ENCODE assay signal across 10 cellular contexts in the genomic region with DNA sequence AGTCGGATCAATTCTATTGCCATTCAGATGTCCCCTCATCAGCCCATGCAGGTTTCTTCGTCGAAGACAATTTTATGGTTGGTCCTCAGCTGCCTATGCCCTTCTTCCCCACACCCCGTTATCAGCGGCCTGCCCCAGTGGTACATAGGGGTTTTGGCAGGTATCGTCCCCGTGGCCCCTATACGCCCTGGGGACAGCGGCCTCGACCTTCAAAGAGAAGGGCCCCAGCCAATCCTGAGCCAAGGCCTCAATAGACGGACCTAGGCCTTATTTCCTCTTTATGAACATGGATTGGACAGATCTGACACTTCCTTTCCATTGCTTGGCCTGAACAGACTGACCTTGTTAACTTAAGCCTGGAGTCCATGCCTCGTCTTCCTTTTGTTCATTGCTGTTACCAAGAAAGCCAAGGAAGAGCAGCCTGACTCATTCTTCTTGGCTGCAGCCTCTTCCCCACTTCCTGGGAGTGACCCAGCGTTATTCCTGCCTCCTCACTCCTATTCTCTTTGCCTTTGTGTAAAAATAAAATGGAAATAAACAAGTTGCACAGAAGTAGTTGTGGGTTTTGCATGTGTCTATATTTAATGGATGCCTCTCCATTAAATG.
DNase-seq lines count a peak whose midpoint lies in the region; ATAC-seq and TF ChIP-seq lines count a peak whose summit lies in the region.
"Had no signal": no experiment of that assay in that cellular context is flagged by ENCODE, and none has a peak within 500 bp of the region (broad histone marks: within the 10 kb centered on the region; RNA-seq: fewer than 3 reads in every experiment).

No MANE protein-coding gene starts in this region.

- DNase-seq in EL (peak; percentile 84), PC-3 (peak; percentile 91), endodermal cell (no peak), D341Med (ENCODE audit: low spot score) (no peak)
- DNase-seq in naive thymus-derived CD4-positive, alpha-beta T cell: no peak
- DNase-seq: activated CD8-positive, alpha-beta memory T cell treated with anti-CD3 and anti-CD28 coated beads for 24 hours had no signal

- H3K4me1 ChIP-seq in PC-3 (ENCODE audit: insufficient read depth, low read length): peaks cover 23% of the 10 kb centered on the region
- H3K4me1 ChIP-seq in endodermal cell (ENCODE audit: control insufficient read depth, insufficient read depth, low read length): peaks cover 4% of the 10 kb centered on the region
- H3K4me1 ChIP-seq in naive thymus-derived CD4-positive, alpha-beta T cell (ENCODE audit: control insufficient read depth in 2 of 2, insufficient read depth in 2 of 2, low read length in 2 of 2): peaks cover 16 to 32% of the 10 kb centered on the region in 2 donors

- H2AFZ ChIP-seq in PC-3 (ENCODE audit: low read length): no peak overlapping the region
- H2AFZ ChIP-seq: GM23338 had no signal

- H3K27ac ChIP-seq in PC-3 (ENCODE audit: low read length) (peak overlapping the region; percentile 84), endodermal cell (ENCODE audit: low read depth, low read length) (no peak overlapping the region)
- no peak overlapping the region for H3K27ac ChIP-seq in naive thymus-derived CD4-positive, alpha-beta T cell (ENCODE audit: low read depth, low read length)
- H3K27ac ChIP-seq: KMS-11 had no signal

- 95 to 100% methylated on average over 10 to 12 of the region's 13 CpGs for WGBS in endodermal cell (ENCODE audit: insufficient coverage in 1 of 2, insufficient read length in 1 of 2), 2 experiments

- peak overlapping the region; percentile 48 for H3K27ac Mint-ChIP-seq in endodermal cell
- peak overlapping the region; percentile 28 to 82 (median 53) for H3K27ac Mint-ChIP-seq in naive thymus-derived CD4-positive, alpha-beta T cell
- H3K27ac Mint-ChIP-seq: GM23338 had no signal

- no peaks in the 10 kb centered on the region for H3K36me3 ChIP-seq in PC-3 (ENCODE audit: low read depth, low read length)
- H3K36me3 ChIP-seq in endodermal cell (ENCODE audit: control insufficient read depth, insufficient read depth, low read length): no peaks in the 10 kb centered on the region
- peaks cover under 1 to 50% (median 15%) of the 10 kb centered on the region in 3 experiments for H3K36me3 ChIP-seq in naive thymus-derived CD4-positive, alpha-beta T cell (ENCODE audit: control insufficient read depth in 2 of 3, insufficient read depth in 3 of 3, low read length in 3 of 3)

- intact Hi-C loops in PC-3 (cut with micrococcal nuclease): loop anchor here (5.0 kb wide), 1 partner anchor 36 kb away; no protein-coding TSS in a partner anchor
- intact Hi-C loops in naive thymus-derived CD4-positive, alpha-beta T cell (cut with micrococcal nuclease): no loop called here

- TSS peak; percentile 64 for BruUV-seq in PC-3 (replicated peaks; lab: Mats Ljungman, UMichigan)

- peaks cover 28% of the 10 kb centered on the region for H3K4me1 Mint-ChIP-seq in endodermal cell
- peaks cover 37 to 76% (median 61%) of the 10 kb centered on the region in 7 donors for H3K4me1 Mint-ChIP-seq in naive thymus-derived CD4-positive, alpha-beta T cell

- H3K9me3 Mint-ChIP-seq in endodermal cell: peaks cover 5% of the 10 kb centered on the region
- H3K9me3 Mint-ChIP-seq in naive thymus-derived CD4-positive, alpha-beta T cell: peaks cover 0 to 22% (median 9%) of the 10 kb centered on the region in 11 donors

- CTCF ChIA-PET in PC-3 (lab: Charles Lee): no interaction called here
- CTCF ChIA-PET in naive thymus-derived CD4-positive, alpha-beta T cell (lab: Charles Lee): interaction anchor here (1.2 kb wide), 1 partner anchor 160 kb away, joined by 3 read pairs; no protein-coding TSS in a partner anchor

- peak overlapping the region; percentile 61 for H3K4me2 ChIP-seq in PC-3 (ENCODE audit: low read length)
- H3K4me2 ChIP-seq: GM23338, KMS-11 had no signal

- H3K9ac ChIP-seq in PC-3 (ENCODE audit: low read length) (peak overlapping the region; percentile 43; the same call in 1 of the 2 replicates), endodermal cell (ENCODE audit: extremely low read depth, low read length, poor library complexity, severe bottlenecking) (no peak overlapping the region)
- H3K9ac ChIP-seq: KMS-11 had no signal

- no peaks in the 10 kb centered on the region for H3K79me2 ChIP-seq in PC-3 (ENCODE audit: low read length)

- no peaks in the 10 kb centered on the region for H3K9me2 ChIP-seq in PC-3 (replicated peaks; ENCODE audit: low read length)

- POLR2A ChIA-PET in PC-3 (lab: Charles Lee; ENCODE audit: unreplicated experiment): no interaction called here
- POLR2A ChIA-PET in naive thymus-derived CD4-positive, alpha-beta T cell (lab: Charles Lee): no interaction called here

- peak; percentile 98 for ATAC-seq in PC-3
- no peak for ATAC-seq in naive thymus-derived CD4-positive, alpha-beta T cell
- no peak for ATAC-seq in HG02798 (IDR thresholded peaks at IDR 0.05; ENCODE audit: poor library complexity, unreplicated experiment)
- no peak for ATAC-seq in HG03457 (IDR thresholded peaks at IDR 0.05; ENCODE audit: unreplicated experiment)
- ATAC-seq: GM23338 had no signal

- H3F3A ChIP-seq in PC-3 (ENCODE audit: low read length, unreplicated experiment): peaks cover 4% of the 10 kb centered on the region

- H4K20me1 ChIP-seq in PC-3 (ENCODE audit: low read length): no peaks in the 10 kb centered on the region

- H3K9me3 ChIP-seq in PC-3 (ENCODE audit: low read length) (no peaks in the 10 kb centered on the region), endodermal cell (ENCODE audit: control insufficient read depth, low read length) (no peaks in the 10 kb centered on the region)
- H3K9me3 ChIP-seq in naive thymus-derived CD4-positive, alpha-beta T cell (ENCODE audit: control insufficient read depth in 2 of 3, low read length in 3 of 3): peaks cover 0 to 18% (median 0%) of the 10 kb centered on the region in 3 experiments

- no peak overlapping the region for H3K4me3 ChIP-seq in PC-3 (ENCODE audit: low read length)
- H3K4me3 ChIP-seq in endodermal cell (ENCODE audit: low read length): no peak overlapping the region
- no peak overlapping the region for H3K4me3 ChIP-seq in naive thymus-derived CD4-positive, alpha-beta T cell (ENCODE audit: low read length)
- H3K4me3 ChIP-seq: GM23338 had no signal

- TF ChIP-seq CTCF in PC-3 (conservative IDR thresholded peaks at IDR 0.05; ENCODE audit: low read depth, low read length): no peak
- no peak for TF ChIP-seq CTCF in endodermal cell (conservative IDR thresholded peaks at IDR 0.05)

- peaks cover 21% of the 10 kb centered on the region for H3K36me3 Mint-ChIP-seq in endodermal cell (ENCODE audit: low read depth)
- peaks cover 22 to 78% (median 61%) of the 10 kb centered on the region in 5 donors for H3K36me3 Mint-ChIP-seq in naive thymus-derived CD4-positive, alpha-beta T cell

- H3K27me3 ChIP-seq in PC-3 (ENCODE audit: low read length) (no peaks in the 10 kb centered on the region), endodermal cell (ENCODE audit: control insufficient read depth, insufficient read depth, low read length, poor library complexity, severe bottlenecking) (no peaks in the 10 kb centered on the region)
- H3K27me3 ChIP-seq in naive thymus-derived CD4-positive, alpha-beta T cell (ENCODE audit: control insufficient read depth in 2 of 2, insufficient read depth in 2 of 2, low read length in 2 of 2): no peaks in the 10 kb centered on the region

- no peak overlapping the region for H3K4me3 Mint-ChIP-seq in endodermal cell
- peak overlapping the region in 9 of 10 donors; percentile 19 to 75 (median 48) for H3K4me3 Mint-ChIP-seq in naive thymus-derived CD4-positive, alpha-beta T cell
- H3K4me3 Mint-ChIP-seq: GM23338 had no signal

- no peaks in the 10 kb centered on the region for H3K27me3 Mint-ChIP-seq in endodermal cell (ENCODE audit: insufficient read depth)
- H3K27me3 Mint-ChIP-seq in naive thymus-derived CD4-positive, alpha-beta T cell: no peaks in the 10 kb centered on the region

Comparison
In these comparisons a context has a peak if more than half of its experiments do, and no peak if none do; other contexts are left out.
1. DNase-seq: peak in EL (single experiment) and PC-3 (single experiment); none in endodermal cell (single experiment), naive thymus-derived CD4-positive, alpha-beta T cell (0 of 9) and D341Med (single experiment).